In genomic region chr6:13303668-13304017, GRCh38 we compare ENCODE assay signal across 8 cellular contexts. TPM values are rescaled to one million over a fixed set of nuclear protein-coding genes. Genes with fewer than 3 reads are reported as not detected.
DNase-seq lines count a peak whose midpoint lies in the region; ATAC-seq and TF ChIP-seq lines count a peak whose summit lies in the region.

No MANE protein-coding gene starts in this region.

- H3K4me3 ChIP-seq in PC-9 (no peak overlapping the region), esophagus muscularis mucosa (peak overlapping the region; percentile 42 to 49 (median 44)), osteoblast (ENCODE audit: insufficient read depth, low read length) (no peak overlapping the region)

- H3K9me2 ChIP-seq in PC-9 (ENCODE audit: insufficient read depth) = no peaks in the 10 kb centered on the region

- intact Hi-C loops in PC-9 (cut with micrococcal nuclease; ENCODE audit: unreplicated experiment) = no loop called here
- intact Hi-C loops in esophagus muscularis mucosa (cut with DNase I) = no loop called here

- H3K9me3 ChIP-seq in PC-9 (ENCODE audit: insufficient read depth, low read depth) (no peaks in the 10 kb centered on the region), esophagus muscularis mucosa (no peaks in the 10 kb centered on the region), osteoblast (ENCODE audit: low read depth, low read length) (no peaks in the 10 kb centered on the region)

- peaks cover 6% of the 10 kb centered on the region; the same call in 1 of the 2 replicates for H3F3A ChIP-seq in PC-9 (ENCODE audit: insufficient read depth, low read depth)

- H3K4me1 ChIP-seq in PC-9 (replicated peaks; ENCODE audit: insufficient read depth) (peaks cover 7% of the 10 kb centered on the region; the same call in 1 of the 2 replicates), esophagus muscularis mucosa (peaks cover 30 to 33% (median 32%) of the 10 kb centered on the region in 4 donors), osteoblast (ENCODE audit: insufficient read depth, low read length) (peaks cover 35% of the 10 kb centered on the region)

- peak; percentile 47 for ATAC-seq in HG02840 (IDR thresholded peaks at IDR 0.05; ENCODE audit: low FRiP score, unreplicated experiment)

- CTCF ChIA-PET in PC-9 (lab: Charles Lee) = no interaction called here

- H2AFZ ChIP-seq in PC-9 (no peak overlapping the region), osteoblast (ENCODE audit: low read length) (no peak overlapping the region)

- H3K27ac ChIP-seq in PC-9 = peak overlapping the region; percentile 50
- peak overlapping the region; percentile 61 to 82 (median 74) for H3K27ac ChIP-seq in esophagus muscularis mucosa (replicated peaks in 1 of 4)
- H3K27ac ChIP-seq in osteoblast (ENCODE audit: low read depth, low read length) = peak overlapping the region; percentile 91

- BruUV-seq in PC-9 (replicated peaks; lab: Mats Ljungman, UMichigan) = no TSS peak

- no peaks in the 10 kb centered on the region for H4K20me1 ChIP-seq in PC-9 (ENCODE audit: insufficient read depth)
- no peaks in the 10 kb centered on the region for H4K20me1 ChIP-seq in osteoblast (ENCODE audit: insufficient read depth, low read length)

- TF ChIP-seq CTCF in PC-9 (conservative IDR thresholded peaks at IDR 0.05) (no peak), esophagus muscularis mucosa (IDR thresholded peaks at IDR 0.05) (no peak), osteoblast (IDR thresholded peaks at IDR 0.05; ENCODE audit: extremely low read depth, low read depth, low read length) (no peak)

- H3K4me2 ChIP-seq in PC-9 (no peak overlapping the region), osteoblast (ENCODE audit: insufficient read depth, low read length) (peak overlapping the region; percentile 59)

- peaks cover 27% of the 10 kb centered on the region for H3K36me3 ChIP-seq in PC-9 (ENCODE audit: low read depth)
- peaks cover 0 to 41% (median 25%) of the 10 kb centered on the region in 4 donors for H3K36me3 ChIP-seq in esophagus muscularis mucosa
- H3K36me3 ChIP-seq in osteoblast (ENCODE audit: insufficient read depth, low read length) = peaks cover 17% of the 10 kb centered on the region

- H3K27me3 ChIP-seq in PC-9 (ENCODE audit: insufficient read depth, low read depth) = no peaks in the 10 kb centered on the region
- H3K27me3 ChIP-seq in esophagus muscularis mucosa = no peaks in the 10 kb centered on the region
- H3K27me3 ChIP-seq in osteoblast (ENCODE audit: insufficient read depth, low read length) = no peaks in the 10 kb centered on the region

- no peak for TF ChIP-seq POLR2A in esophagus muscularis mucosa (IDR thresholded peaks at IDR 0.05; ENCODE audit: low read depth)

- H3K79me2 ChIP-seq in PC-9 (ENCODE audit: low read depth) = no peaks in the 10 kb centered on the region
- H3K79me2 ChIP-seq in osteoblast (ENCODE audit: insufficient read depth, low read length) = no peaks in the 10 kb centered on the region

- no peak for TF ChIP-seq EP300 in esophagus muscularis mucosa (IDR thresholded peaks at IDR 0.05)

- WGBS in esophagus muscularis mucosa = 13% methylated on average over 7 of the region's 7 CpGs

- DNase-seq in activated CD4-positive, alpha-beta T cell treated with anti-CD3 and anti-CD28 coated beads for 48 hours = peak; percentile 54
- no peak for DNase-seq in activated CD4-positive, alpha-beta T cell treated with anti-CD3 and anti-CD28 coated beads for 4 hours
- DNase-seq in PC-9 (no peak), esophagus muscularis mucosa (ENCODE audit: extremely low spot score) (peak; percentile 93), osteoblast (ENCODE audit: insufficient read length, low spot score, missing footprints) (peak; percentile 51), KG1 (lab: John Stamatoyannopoulos, UW) (no peak), NCI-H146 treated with DMSO at 0.1 percent for 48 hours (lab: John Stamatoyannopoulos, UW; ENCODE audit: unreplicated experiment) (no peak)

- POLR2A ChIA-PET in PC-9 (lab: Charles Lee; ENCODE audit: unreplicated experiment) = no interaction called here

RNA-seq across cellular contexts. Expression of gene TBC1D7, which starts 24.7 kb away (rescaled TPM):
- total RNA-seq in PC-9 (2021) = 29.2 and 30.4 TPM in 2 replicates
- total RNA-seq in esophagus muscularis mucosa = 10 to 100 TPM in 1 of 4 donors, 1 to 10 TPM in 3; 5.5 to 12.5 (median 8.4) TPM
- 18.8 and 25.3 TPM in 2 replicates for total RNA-seq in osteoblast

Comparison
In these comparisons a context has a peak if more than half of its experiments do, and no peak if none do; other contexts are left out.
1. DNase-seq: peak in activated CD4-positive, alpha-beta T cell treated with anti-CD3 and anti-CD28 coated beads for 48 hours (single experiment), esophagus muscularis mucosa (single experiment) and osteoblast (single experiment); none in activated CD4-positive, alpha-beta T cell treated with anti-CD3 and anti-CD28 coated beads for 4 hours (0 of 2), PC-9 (0 of 2), KG1 (single experiment) and NCI-H146 treated with DMSO at 0.1 percent for 48 hours (single experiment).
2. H3K4me3 ChIP-seq: peak in esophagus muscularis mucosa (4 of 4); none in PC-9 (single experiment) and osteoblast (single experiment).
3. Peak in every context shown above with its lines, with median percentiles within 50 percentile points of each other: H3K27ac ChIP-seq.